Comparison of ENCODE assay signal across 9 cellular contexts in genomic region chr6:56692586-56693245, GRCh38. TPM values are rescaled to one million over a fixed set of nuclear protein-coding genes. Genes with fewer than 3 reads are reported as not detected.
DNase-seq lines count a peak whose midpoint lies in the region; ATAC-seq and TF ChIP-seq lines count a peak whose summit lies in the region.
"Had no signal": no experiment of that assay in that cellular context is flagged by ENCODE, and none has a peak within 500 bp of the region (broad histone marks: within the 10 kb centered on the region; RNA-seq: fewer than 3 reads in every experiment).

No MANE protein-coding gene starts in this region.

- H3K4me1 Mint-ChIP-seq in HFFc6 (ENCODE audit: low read depth): peaks cover 88% of the 10 kb centered on the region
- no peaks in the 10 kb centered on the region for H3K4me1 Mint-ChIP-seq in natural killer cell treated with Interleukin-12 subunit alpha and Interleukin-12 subunit beta and Interleukin-15 and Interleukin-18, amount 100 ng/mL, for 72 hours (ENCODE audit: low read depth in 2 of 2)

- DNase-seq in HFFc6 (peak; percentile 60), brain microvascular endothelial cell (no peak), left colon (no peak), OCI-LY7 (ENCODE audit: low spot score) (no peak)
- no peak for DNase-seq in stimulated activated CD8-positive, alpha-beta memory T cell treated with anti-CD3 and anti-CD28 coated beads, Interleukin-4, amount 100 ng/mL, for 48 hours
- no peak for DNase-seq in natural killer cell treated with Interleukin-12 subunit alpha and Interleukin-12 subunit beta and Interleukin-15 and Interleukin-18, amount 100 ng/mL, for 72 hours (ENCODE audit: low spot score)
- DNase-seq: Karpas-422 had no signal

- H3K9me3 Mint-ChIP-seq in HFFc6: peaks cover 3% of the 10 kb centered on the region; the same call in 1 of the 2 replicates
- H3K9me3 Mint-ChIP-seq in natural killer cell treated with Interleukin-12 subunit alpha and Interleukin-12 subunit beta and Interleukin-15 and Interleukin-18, amount 100 ng/mL, for 72 hours: peaks cover 2% of the 10 kb centered on the region

- ATAC-seq in left colon (peak; percentile 15), GM21528 (IDR thresholded peaks at IDR 0.05; ENCODE audit: low FRiP score, unreplicated experiment) (no peak)
- ATAC-seq in natural killer cell treated with Interleukin-12 subunit alpha and Interleukin-12 subunit beta and Interleukin-15 and Interleukin-18, amount 100 ng/mL, for 72 hours: no peak

- H3K4me3 ChIP-seq in brain microvascular endothelial cell (ENCODE audit: low read depth, low read length) (peak overlapping the region; percentile 30), OCI-LY7 (ENCODE audit: low read depth, low read length, poor library complexity, severe bottlenecking) (no peak overlapping the region)

- intact Hi-C loops in left colon (cut with DNase I, micrococcal nuclease) (loop anchor here in 1 of 2 donors (10.0 kb wide), 1 partner anchor 58 kb away; no protein-coding TSS in a partner anchor), OCI-LY7 (cut with micrococcal nuclease; ENCODE audit: unreplicated experiment) (no loop called here)

- POLR2A ChIA-PET in OCI-LY7 (lab: Charles Lee): interaction anchor here (1.9 kb wide), 1 partner anchor 15 kb away, joined by 11 read pairs; no protein-coding TSS in a partner anchor

- no peaks in the 10 kb centered on the region for H3K9me3 ChIP-seq in OCI-LY7 (ENCODE audit: low read length)

- H3K27ac Mint-ChIP-seq in HFFc6: peak overlapping the region; percentile 92
- H3K27ac Mint-ChIP-seq in natural killer cell treated with Interleukin-12 subunit alpha and Interleukin-12 subunit beta and Interleukin-15 and Interleukin-18, amount 100 ng/mL, for 72 hours: no peak overlapping the region

- H3K36me3 ChIP-seq in brain microvascular endothelial cell (replicated peaks) (no peaks in the 10 kb centered on the region), OCI-LY7 (ENCODE audit: insufficient read depth, low read length) (no peaks in the 10 kb centered on the region)

- H3K4me1 ChIP-seq in OCI-LY7 (ENCODE audit: insufficient read depth, low read length, poor library complexity, severe bottlenecking): no peaks in the 10 kb centered on the region

- H3K4me2 ChIP-seq in OCI-LY7 (ENCODE audit: low read length): no peak overlapping the region

- H3K79me2 ChIP-seq in OCI-LY7 (ENCODE audit: insufficient read depth, low read depth, low read length): no peaks in the 10 kb centered on the region

- no peak for TF ChIP-seq CTCF in HFFc6 (IDR thresholded peaks at IDR 0.05)
- TF ChIP-seq CTCF in brain microvascular endothelial cell (IDR thresholded peaks at IDR 0.05; ENCODE audit: low read depth, low read length, missing control alignments): no peak
- TF ChIP-seq CTCF in OCI-LY7 (conservative IDR thresholded peaks at IDR 0.05; ENCODE audit: low read length): no peak

- no peak overlapping the region for H2AFZ ChIP-seq in OCI-LY7 (ENCODE audit: low read length)

- peak overlapping the region; percentile 81 for H3K27ac ChIP-seq in brain microvascular endothelial cell
- H3K27ac ChIP-seq in temporal lobe (ENCODE audit: low read depth, low read length): peak overlapping the region; percentile 69
- no peak overlapping the region for H3K27ac ChIP-seq in OCI-LY7 (ENCODE audit: low read depth, low read length, poor library complexity, severe bottlenecking)

- no peaks in the 10 kb centered on the region for H4K20me1 ChIP-seq in OCI-LY7 (ENCODE audit: insufficient read depth, low read length)

- H3K9me2 ChIP-seq in OCI-LY7 (ENCODE audit: insufficient read depth, low read length): no peaks in the 10 kb centered on the region

- H3K36me3 Mint-ChIP-seq in HFFc6 (ENCODE audit: low read depth): peaks cover 68% of the 10 kb centered on the region
- no peaks in the 10 kb centered on the region for H3K36me3 Mint-ChIP-seq in natural killer cell treated with Interleukin-12 subunit alpha and Interleukin-12 subunit beta and Interleukin-15 and Interleukin-18, amount 100 ng/mL, for 72 hours

- no peaks in the 10 kb centered on the region for H3K27me3 ChIP-seq in brain microvascular endothelial cell (replicated peaks)

- no TSS peak for BruUV-seq in OCI-LY7 (replicated peaks; lab: Mats Ljungman, UMichigan)

- CTCF ChIA-PET in OCI-LY7 (lab: Charles Lee; ENCODE audit: unreplicated experiment): no interaction called here

- H3K4me3 Mint-ChIP-seq in HFFc6: peak overlapping the region; percentile 88
- H3K4me3 Mint-ChIP-seq in natural killer cell treated with Interleukin-12 subunit alpha and Interleukin-12 subunit beta and Interleukin-15 and Interleukin-18, amount 100 ng/mL, for 72 hours: no peak overlapping the region

- peaks cover 11% of the 10 kb centered on the region for H3K27me3 Mint-ChIP-seq in HFFc6 (ENCODE audit: insufficient read depth)
- peaks cover 0 to 2% of the 10 kb centered on the region in 2 donors for H3K27me3 Mint-ChIP-seq in natural killer cell treated with Interleukin-12 subunit alpha and Interleukin-12 subunit beta and Interleukin-15 and Interleukin-18, amount 100 ng/mL, for 72 hours

- in situ Hi-C loops in brain microvascular endothelial cell (cut with HindIII; ENCODE audit: low pct_ligation_motif_present, low sequenced_read_pairs): no loop called here

RNA-seq across cellular contexts. Expression of gene DST, which starts 50.0 kb away (rescaled TPM):
- total RNA-seq in HFFc6 (2021; fragmentation: NEBNext Ultra II Directional; extraction: Animal tissue kit (Norgen Biotek cat#: 25700)): 100 to 1,000 TPM; 246 to 408 (median 279) TPM
- total RNA-seq in left colon (100 to 1,000 TPM; 179 to 332 TPM), temporal lobe (199 TPM), OCI-LY7 (2022) (19.4 and 19.6 TPM in 2 replicates)
- total RNA-seq in OCI-LY7 (2014; rRNA removed; shearing (Covaris generic)): 5.0 and 8.4 TPM in 2 replicates
- total RNA-seq in natural killer cell treated with Interleukin-12 subunit alpha and Interleukin-12 subunit beta and Interleukin-15 and Interleukin-18, amount 100 ng/mL, for 72 hours: 10 to 100 TPM in 1 of 2 donors, 1 to 10 TPM in 1; 6.0 to 10.1 TPM
